In the genomic region with DNA sequence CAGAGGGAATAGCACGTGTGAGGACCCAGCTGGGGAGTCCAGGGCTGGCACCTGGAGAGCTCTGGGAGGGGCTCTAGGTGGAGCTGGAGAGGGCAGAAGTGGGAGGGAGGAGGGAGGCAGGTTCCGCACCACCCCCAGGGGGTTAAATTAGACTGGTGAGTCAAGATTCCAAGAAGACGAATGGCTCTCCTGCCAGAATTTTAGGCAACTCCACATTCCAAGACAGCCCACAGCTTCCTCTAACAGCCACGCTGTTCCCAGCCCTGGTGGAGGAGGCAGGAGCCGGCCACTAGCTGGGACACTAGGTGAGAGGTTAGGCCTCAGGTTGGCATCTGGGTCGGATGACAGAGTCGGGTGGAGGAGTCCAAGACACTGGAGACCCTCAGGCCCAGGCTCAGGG, we compare ENCODE assay signal across 18 cellular contexts.
DNase-seq lines count a peak whose midpoint lies in the region; ATAC-seq and TF ChIP-seq lines count a peak whose summit lies in the region.
"Had no signal": no experiment of that assay in that cellular context is flagged by ENCODE, and none has a peak within 500 bp of the region (broad histone marks: within the 10 kb centered on the region; RNA-seq: fewer than 3 reads in every experiment).

No MANE protein-coding gene starts in this region.

- CTCF ChIA-PET in HEK293T (lab: Yijun Ruan, JAX): no interaction called here

- ATAC-seq in GM18505 (IDR thresholded peaks at IDR 0.05; ENCODE audit: unreplicated experiment): no peak
- ATAC-seq in GM21515 (IDR thresholded peaks at IDR 0.05; ENCODE audit: unreplicated experiment): no peak
- ATAC-seq: activated CD4-positive, CD25-positive, alpha-beta regulatory T cell treated with anti-CD3 and anti-CD28 coated beads, Interleukin-2, amount 50 U/mL, for 24 hours; activated T-cell treated with anti-CD3 and anti-CD28 coated beads, Interleukin-2, amount 50 U/mL, for 72 hours; body of pancreas had no signal

- no peak for TF ChIP-seq POLR2A in GM18505 (IDR thresholded peaks at IDR 0.05; ENCODE audit: borderline replicate concordance, extremely low read depth, insufficient read depth, insufficient read length)

- in situ Hi-C loops in ACHN (cut with HindIII; ENCODE audit: low pct_ligation_motif_present, low pct_unique_long_range_greater_than_20kb, low sequenced_read_pairs) (no loop called here), T47D (cut with HindIII; ENCODE audit: low pct_unique_long_range_greater_than_20kb, low sequenced_read_pairs) (no loop called here), GM13976 (cut with MboI; ENCODE audit: low sequenced_read_pairs, unreplicated experiment) (no loop called here)

- H3K4me3 ChIP-seq in HFF-Myc (replicated peaks; ENCODE audit: low read depth, low read length): no peak overlapping the region
- H3K4me3 ChIP-seq: body of pancreas, pancreas, SK-N-MC had no signal

- DNase-seq in ACHN (peak; percentile 1), HFF-Myc (ENCODE audit: extremely low read depth, low read depth) (peak; percentile 37), T47D (ENCODE audit: low read depth in 1 of 2, low spot score in 1 of 2) (peak; percentile 78 to 97), kidney tubule cell (ENCODE audit: low spot score) (peak; percentile 42), GM13976 (ENCODE audit: low spot score) (no peak), HEK293T (ENCODE audit: extremely low spot score) (no peak)
- DNase-seq: activated T-cell treated with anti-CD3 and anti-CD28 coated beads, Interleukin-2, amount 50 U/mL, for 72 hours; DMS53; hypothalamus; NCI-H1694; NCI-H82; pancreas; stimulated activated CD8-positive, alpha-beta memory T cell treated with anti-CD3 and anti-CD28 coated beads, Interleukin-4, amount 100 ng/mL, for 48 hours had no signal

- POLR2A ChIA-PET in HEK293T (lab: Yijun Ruan, JAX): no interaction called here

- TF ChIP-seq CTCF in HFF-Myc (IDR thresholded peaks at IDR 0.05; ENCODE audit: low read depth, low read length, missing control alignments) (no peak), GM13976 (IDR thresholded peaks at IDR 0.05; ENCODE audit: borderline replicate concordance, control extremely low read depth, extremely low read depth, insufficient read depth, missing control alignments) (no peak)

TF ChIP-seq in HEK293T, 16 proteins besides CTCF, POLR2A, EP300 and RAD21:
- no peak for TF ChIP-seq ZNF384 (IDR thresholded peaks at IDR 0.05)
- no peak for TF ChIP-seq FOXM1 (IDR thresholded peaks at IDR 0.05; ENCODE audit: borderline replicate concordance)
- no peak for TF ChIP-seq ELF4 (IDR thresholded peaks at IDR 0.05)
- TF ChIP-seq FOXK2 (IDR thresholded peaks at IDR 0.05): no peak
- TF ChIP-seq CTBP1 (IDR thresholded peaks at IDR 0.05; ENCODE audit: borderline replicate concordance): no peak
- TF ChIP-seq ARNT (IDR thresholded peaks at IDR 0.05): no peak
- TF ChIP-seq SP1 (IDR thresholded peaks at IDR 0.05): no peak
- TF ChIP-seq BHLHE40 (IDR thresholded peaks at IDR 0.05; ENCODE audit: borderline replicate concordance): no peak
- TF ChIP-seq LEF1 (IDR thresholded peaks at IDR 0.05; ENCODE audit: borderline replicate concordance): no peak
- no peak for TF ChIP-seq L3MBTL2 (conservative IDR thresholded peaks at IDR 0.05)
- TF ChIP-seq, protein P1, sequence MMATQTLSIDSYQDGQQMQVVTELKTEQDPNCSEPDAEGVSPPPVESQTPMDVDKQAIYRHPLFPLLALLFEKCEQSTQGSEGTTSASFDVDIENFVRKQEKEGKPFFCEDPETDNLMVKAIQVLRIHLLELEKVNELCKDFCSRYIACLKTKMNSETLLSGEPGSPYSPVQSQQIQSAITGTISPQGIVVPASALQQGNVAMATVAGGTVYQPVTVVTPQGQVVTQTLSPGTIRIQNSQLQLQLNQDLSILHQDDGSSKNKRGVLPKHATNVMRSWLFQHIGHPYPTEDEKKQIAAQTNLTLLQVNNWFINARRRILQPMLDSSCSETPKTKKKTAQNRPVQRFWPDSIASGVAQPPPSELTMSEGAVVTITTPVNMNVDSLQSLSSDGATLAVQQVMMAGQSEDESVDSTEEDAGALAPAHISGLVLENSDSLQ (IDR thresholded peaks at IDR 0.05): no peak
- TF ChIP-seq SUZ12 (IDR thresholded peaks at IDR 0.05): no peak
- TF ChIP-seq FOXA1 (IDR thresholded peaks at IDR 0.05): no peak
- no peak for TF ChIP-seq NFRKB (IDR thresholded peaks at IDR 0.05)
- TF ChIP-seq HDGF (IDR thresholded peaks at IDR 0.05; ENCODE audit: borderline replicate concordance): no peak
- no peak for TF ChIP-seq TARDBP (IDR thresholded peaks at IDR 0.05)

Comparison
In these comparisons a context has a peak if more than half of its experiments do, and no peak if none do; other contexts are left out.
1. DNase-seq: peak in ACHN (single experiment), HFF-Myc (single experiment), T47D (2 of 2) and kidney tubule cell (single experiment); none in GM13976 (single experiment) and HEK293T (single experiment).